Comparison of ENCODE assay signal across 12 cellular contexts in the genomic region with DNA sequence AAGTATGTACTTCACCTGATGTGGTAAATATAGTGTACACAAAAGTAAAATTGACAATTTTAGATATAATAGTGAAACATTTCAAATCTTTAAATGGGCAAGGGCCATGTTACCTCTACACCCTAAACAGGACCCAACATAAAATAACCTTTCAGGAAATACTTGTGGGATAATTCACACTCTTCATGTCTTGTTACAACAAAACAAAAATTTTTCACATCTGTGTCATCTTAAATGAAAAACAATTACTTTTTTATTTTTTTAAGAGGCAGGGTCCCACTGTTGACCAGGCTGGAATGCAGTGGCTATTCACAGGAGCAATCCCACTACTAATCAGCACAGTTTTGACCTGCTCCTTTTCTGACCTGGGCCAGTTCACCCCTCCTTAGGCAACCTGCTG. TPM values are rescaled to one million over a fixed set of nuclear protein-coding genes. Genes with fewer than 3 reads are reported as not detected.
DNase-seq lines count a peak whose midpoint lies in the region; ATAC-seq and TF ChIP-seq lines count a peak whose summit lies in the region.
"Had no signal": no experiment of that assay in that cellular context is flagged by ENCODE, and none has a peak within 500 bp of the region (broad histone marks: within the 10 kb centered on the region; RNA-seq: fewer than 3 reads in every experiment).

No MANE protein-coding gene starts in this region.

- no peak overlapping the region for H3K4me3 Mint-ChIP-seq in CD4-positive, alpha-beta T cell
- peak overlapping the region; percentile 35 for H3K4me3 Mint-ChIP-seq in natural killer cell

- in situ Hi-C loops in brain microvascular endothelial cell (cut with HindIII; ENCODE audit: low pct_ligation_motif_present, low sequenced_read_pairs) = no loop called here

- H3K36me3 Mint-ChIP-seq in CD4-positive, alpha-beta T cell (ENCODE audit: low read depth) = peaks cover 41% of the 10 kb centered on the region
- no peaks in the 10 kb centered on the region for H3K36me3 Mint-ChIP-seq in natural killer cell

- no peak for DNase-seq in CD4-positive, alpha-beta T cell
- DNase-seq in HT1080 (ENCODE audit: low read depth) (peak; percentile 61), brain microvascular endothelial cell (no peak), natural killer cell (no peak), DMS 273 (lab: John Stamatoyannopoulos, UW; ENCODE audit: unreplicated experiment) (no peak)
- DNase-seq: activated CD4-positive, alpha-beta T cell treated with anti-CD3 and anti-CD28 coated beads, Interleukin-2, amount 50 U/mL, for 48 hours; dorsolateral prefrontal cortex; HCEC 1CT; NCI-H1048; right cardiac atrium had no signal

- H3K9me3 ChIP-seq in CD4-positive, alpha-beta T cell (ENCODE audit: control insufficient read depth, low read length) = no peaks in the 10 kb centered on the region

- H3K4me3 ChIP-seq in brain microvascular endothelial cell (ENCODE audit: low read depth, low read length) = no peak overlapping the region

- ATAC-seq in CD4-positive, alpha-beta T cell (ENCODE audit: poor library complexity) = no peak
- no peak for ATAC-seq in natural killer cell
- ATAC-seq in HG03135 (IDR thresholded peaks at IDR 0.05; ENCODE audit: unreplicated experiment) = no peak
- no peak for ATAC-seq in GM21367 (IDR thresholded peaks at IDR 0.05; ENCODE audit: unreplicated experiment)

- no peaks in the 10 kb centered on the region for H3K27me3 Mint-ChIP-seq in CD4-positive, alpha-beta T cell
- no peaks in the 10 kb centered on the region for H3K27me3 Mint-ChIP-seq in natural killer cell (ENCODE audit: low read depth in 2 of 2)

- peaks cover 39% of the 10 kb centered on the region for H3K4me1 Mint-ChIP-seq in CD4-positive, alpha-beta T cell (ENCODE audit: low read depth)
- H3K4me1 Mint-ChIP-seq in natural killer cell = peaks cover 9 to 19% of the 10 kb centered on the region in 2 donors

- no peaks in the 10 kb centered on the region for H3K27me3 ChIP-seq in CD4-positive, alpha-beta T cell (ENCODE audit: control insufficient read depth, insufficient read depth, low read length)
- H3K27me3 ChIP-seq in brain microvascular endothelial cell (replicated peaks) = no peaks in the 10 kb centered on the region
- H3K27me3 ChIP-seq: dorsolateral prefrontal cortex had no signal

- CTCF ChIA-PET in CD4-positive, alpha-beta T cell (lab: Charles Lee) = interaction anchor here (2.0 kb wide), 1 partner anchor 16 kb away, joined by 7 read pairs; no protein-coding TSS in a partner anchor

- no peak for TF ChIP-seq CTCF in CD4-positive, alpha-beta T cell (IDR thresholded peaks at IDR 0.05)
- TF ChIP-seq CTCF in brain microvascular endothelial cell (IDR thresholded peaks at IDR 0.05; ENCODE audit: low read depth, low read length, missing control alignments) = no peak
- no peak for TF ChIP-seq CTCF in natural killer cell (IDR thresholded peaks at IDR 0.05)

- H3K36me3 ChIP-seq in brain microvascular endothelial cell (replicated peaks) = no peaks in the 10 kb centered on the region

- intact Hi-C loops in CD4-positive, alpha-beta T cell (cut with DNase I, micrococcal nuclease) = loop anchor here (5.0 to 10.0 kb wide), 4 partner anchors 43 to 1574 kb away; a partner anchor contains a TSS
- intact Hi-C loops in natural killer cell (cut with micrococcal nuclease) = loop anchor here (1.0 to 5.0 kb wide), 2 partner anchors 43 to 82 kb away; a partner anchor contains a TSS

- peak overlapping the region; percentile 87 for H3K27ac Mint-ChIP-seq in CD4-positive, alpha-beta T cell
- peak overlapping the region; percentile 77 to 86 for H3K27ac Mint-ChIP-seq in natural killer cell

- H3K27ac ChIP-seq in CD4-positive, alpha-beta T cell (ENCODE audit: low read depth, low read length) = peak overlapping the region; percentile 58
- peak overlapping the region; percentile 85 for H3K27ac ChIP-seq in brain microvascular endothelial cell

- peaks cover 5% of the 10 kb centered on the region for H3K9me3 Mint-ChIP-seq in CD4-positive, alpha-beta T cell
- H3K9me3 Mint-ChIP-seq in natural killer cell = no peaks in the 10 kb centered on the region

- POLR2A ChIA-PET in CD4-positive, alpha-beta T cell (lab: Charles Lee) = interaction anchor here (1.4 to 1.7 kb wide), 2 partner anchors 83 to 1207 kb away, joined by 5 to 8 read pairs; a partner anchor contains a TSS

RNA-seq across cellular contexts. Expression of a gene that starts 42.1 kb away (rescaled TPM):
- total RNA-seq in CD4-positive, alpha-beta T cell = 10 to 100 TPM; 14.2 to 16.0 TPM
- total RNA-seq in HT1080 (2014; rRNA removed; shearing (Covaris generic)) = 17.0 and 19.0 TPM in 2 replicates
- 13.4 and 14.0 TPM in 2 replicates for polyA plus RNA-seq in HT1080 (2015; cell fraction: cytosol; rRNA removed)
- polyA plus RNA-seq in HT1080 (2015; cell fraction: nucleus; rRNA removed) = 21.1 and 30.2 TPM in 2 replicates
- total RNA-seq in natural killer cell = 10 to 100 TPM; 34.5 to 40.0 (median 38.8) TPM
